In genomic region chr6:107535626-107536025, GRCh38 we compare ENCODE assay signal across 3 cellular contexts.
TF ChIP-seq lines count a peak whose summit lies in the region.

No MANE protein-coding gene starts in this region.

TF ChIP-seq in SK-N-SH, 30 proteins besides CTCF, POLR2A, EP300 and RAD21:
- peak; percentile 36; the same call in 1 of the 2 replicates for TF ChIP-seq GATA2 (CRISPR knock-in tag; IDR thresholded peaks at IDR 0.05)
- no peak for TF ChIP-seq TAF1 (IDR thresholded peaks at IDR 0.05; ENCODE audit: borderline replicate concordance, low read depth, low read length)
- TF ChIP-seq MAX (IDR thresholded peaks at IDR 0.05; ENCODE audit: low read depth): no peak
- TF ChIP-seq FOSL2 (IDR thresholded peaks at IDR 0.05; ENCODE audit: borderline replicate concordance, low read depth): no peak
- TF ChIP-seq USF1 (IDR thresholded peaks at IDR 0.05; ENCODE audit: borderline replicate concordance, low read depth): no peak
- no peak for TF ChIP-seq RXRA (IDR thresholded peaks at IDR 0.05; ENCODE audit: borderline replicate concordance, low read depth)
TF ChIP-seq in SK-N-SH: peak in this region for 1.

TF ChIP-seq in SK-N-SH treated with all-trans-retinoic acid at 6 μM for 48 hours, 23 proteins besides CTCF, POLR2A, EP300 and RAD21:
- TF ChIP-seq ZFP30 (CRISPR knock-in tag; IDR thresholded peaks at IDR 0.05) (no peak), CREB5 (CRISPR knock-in tag; IDR thresholded peaks at IDR 0.05; ENCODE audit: low read depth) (no peak), RARB (CRISPR knock-in tag; IDR thresholded peaks at IDR 0.05) (no peak), ZNF565 (CRISPR knock-in tag; conservative IDR thresholded peaks at IDR 0.05; ENCODE audit: low read depth) (no peak), PATZ1 (CRISPR knock-in tag; IDR thresholded peaks at IDR 0.05; ENCODE audit: borderline replicate concordance) (no peak), TCF4 (CRISPR knock-in tag; IDR thresholded peaks at IDR 0.05; ENCODE audit: borderline replicate concordance) (no peak)

TF ChIP-seq in GM12878, 131 proteins besides CTCF, POLR2A, EP300 and RAD21:
- no peak for TF ChIP-seq KLF5 (IDR thresholded peaks at IDR 0.05; ENCODE audit: partially characterized antibody)
- TF ChIP-seq RBBP5 (conservative IDR thresholded peaks at IDR 0.05): no peak
- no peak for TF ChIP-seq ASH2L (IDR thresholded peaks at IDR 0.05; ENCODE audit: borderline replicate concordance, low read depth)
- TF ChIP-seq E2F4 (IDR thresholded peaks at IDR 0.05; ENCODE audit: low read depth, low read length): no peak
- no peak for TF ChIP-seq ZNF622 (IDR thresholded peaks at IDR 0.05)
- no peak for TF ChIP-seq ZBTB4 (CRISPR knock-in tag; IDR thresholded peaks at IDR 0.05)
- TF ChIP-seq ATF3 (IDR thresholded peaks at IDR 0.05; ENCODE audit: borderline replicate concordance, extremely low read depth, low read depth, low read length): no peak
- no peak for TF ChIP-seq USF2 (IDR thresholded peaks at IDR 0.05; ENCODE audit: borderline replicate concordance, low read depth, low read length)
- TF ChIP-seq RELB (IDR thresholded peaks at IDR 0.05; ENCODE audit: low read depth): no peak
- TF ChIP-seq BCL11A (IDR thresholded peaks at IDR 0.05; ENCODE audit: low read depth, low read length): no peak
- TF ChIP-seq FOXM1 (IDR thresholded peaks at IDR 0.05; ENCODE audit: low read depth, low read length): no peak
- TF ChIP-seq ETV6 (conservative IDR thresholded peaks at IDR 0.05 in 1 of 2, IDR thresholded peaks at IDR 0.05 in 1 of 2; ENCODE audit: borderline replicate concordance in 1 of 2, low read depth in 1 of 2): no peak
- TF ChIP-seq CEBPB (IDR thresholded peaks at IDR 0.05; ENCODE audit: borderline replicate concordance in 1 of 2, low read depth in 2 of 2, low read length in 2 of 2): no peak
- no peak for TF ChIP-seq IRF3 (IDR thresholded peaks at IDR 0.05)
- no peak for TF ChIP-seq RAD51 (IDR thresholded peaks at IDR 0.05)
- no peak for TF ChIP-seq NFYA (IDR thresholded peaks at IDR 0.05; ENCODE audit: borderline replicate concordance, low read depth, low read length)
